15 cellular contexts compared by ENCODE assay signal in genomic region chr16:65833171-65833871, GRCh38.
DNase-seq lines count a peak whose midpoint lies in the region; ATAC-seq and TF ChIP-seq lines count a peak whose summit lies in the region.
"Had no signal": no experiment of that assay in that cellular context is flagged by ENCODE, and none has a peak within 500 bp of the region (broad histone marks: within the 10 kb centered on the region; RNA-seq: fewer than 3 reads in every experiment).

No MANE protein-coding gene starts in this region.

- H3K36me3 Mint-ChIP-seq in activated T-cell treated with anti-CD3 and anti-CD28 coated beads, Interleukin-2, amount 50 U/mL, for 4 hours (ENCODE audit: insufficient read depth), result no peaks in the 10 kb centered on the region
- H3K36me3 Mint-ChIP-seq: activated CD4-positive, alpha-beta memory T cell treated with anti-CD3 and anti-CD28 coated beads for 36 hours had no signal

- H3K9ac ChIP-seq in SK-N-MC (ENCODE audit: insufficient read length), result peak overlapping the region; percentile 76

- no peak for TF ChIP-seq CTCF in omental fat pad (IDR thresholded peaks at IDR 0.05)

- DNase-seq in GM04503 (ENCODE audit: low read depth), result peak; percentile 63
- DNase-seq in SK-N-MC (ENCODE audit: low read depth, low spot score), result peak; percentile 98
- peak; percentile 86 for DNase-seq in fibroblast of peridontal ligament (ENCODE audit: extremely low read depth)
- DNase-seq in stromal cell of bone marrow (ENCODE audit: low read depth), result peak; percentile 37
- no peak for DNase-seq in stimulated activated naive CD8-positive, alpha-beta T cell treated with anti-CD3 and anti-CD28 coated beads, Interleukin-15, Interleukin-2, amounts not matched to agents 100 U/mL and 50 U/mL, for 24 hours
- no peak for DNase-seq in activated T-cell treated with anti-CD3 and anti-CD28 coated beads, Interleukin-2, amount 50 U/mL, for 4 hours
- DNase-seq in omental fat pad (ENCODE audit: low spot score), result no peak
- DNase-seq: activated CD4-positive, alpha-beta memory T cell treated with anti-CD3 and anti-CD28 coated beads for 36 hours; lower lobe of right lung; NCI-H1930; NCI-H82; occipital lobe; SHP77; testis had no signal

- no peaks in the 10 kb centered on the region for H3K9me3 ChIP-seq in SK-N-MC (ENCODE audit: low read depth, low read length)
- H3K9me3 ChIP-seq: lower lobe of right lung, testis had no signal

- H3K4me3 ChIP-seq in SK-N-MC, result no peak overlapping the region
- H3K4me3 ChIP-seq: GM12878, lower lobe of right lung, testis had no signal

- no peak overlapping the region for H3K4me3 Mint-ChIP-seq in activated T-cell treated with anti-CD3 and anti-CD28 coated beads, Interleukin-2, amount 50 U/mL, for 4 hours
- H3K4me3 Mint-ChIP-seq: activated CD4-positive, alpha-beta memory T cell treated with anti-CD3 and anti-CD28 coated beads for 36 hours had no signal

- H3K36me3 ChIP-seq in SK-N-MC (ENCODE audit: insufficient read depth, low read length), result no peaks in the 10 kb centered on the region
- H3K36me3 ChIP-seq: lower lobe of right lung had no signal

- no peak for ATAC-seq in stimulated activated naive CD8-positive, alpha-beta T cell treated with anti-CD3 and anti-CD28 coated beads, Interleukin-15, Interleukin-2, amounts not matched to agents 100 U/mL and 50 U/mL, for 24 hours
- ATAC-seq in activated T-cell treated with anti-CD3 and anti-CD28 coated beads, Interleukin-2, amount 50 U/mL, for 4 hours, result no peak
- no peak for ATAC-seq in omental fat pad (ENCODE audit: low FRiP score)
- ATAC-seq: GM12878, lower lobe of right lung had no signal

- peak overlapping the region; percentile 100 for H3K27ac ChIP-seq in SK-N-MC
- H3K27ac ChIP-seq: lower lobe of right lung, testis had no signal

- no peaks in the 10 kb centered on the region for H3K9me3 Mint-ChIP-seq in activated T-cell treated with anti-CD3 and anti-CD28 coated beads, Interleukin-2, amount 50 U/mL, for 4 hours
- H3K9me3 Mint-ChIP-seq: activated CD4-positive, alpha-beta memory T cell treated with anti-CD3 and anti-CD28 coated beads for 36 hours had no signal

- H3K4me1 Mint-ChIP-seq in activated T-cell treated with anti-CD3 and anti-CD28 coated beads, Interleukin-2, amount 50 U/mL, for 4 hours (ENCODE audit: low read depth), result no peaks in the 10 kb centered on the region

- peaks cover 2% of the 10 kb centered on the region for H3K27me3 Mint-ChIP-seq in activated T-cell treated with anti-CD3 and anti-CD28 coated beads, Interleukin-2, amount 50 U/mL, for 4 hours (ENCODE audit: low read depth)
- H3K27me3 Mint-ChIP-seq: activated CD4-positive, alpha-beta memory T cell treated with anti-CD3 and anti-CD28 coated beads for 36 hours had no signal

Comparison
In these comparisons a context has a peak if more than half of its experiments do, and no peak if none do; other contexts are left out.
1. DNase-seq: peak in GM04503 (single experiment), SK-N-MC (single experiment), fibroblast of peridontal ligament (single experiment) and stromal cell of bone marrow (single experiment); none in stimulated activated naive CD8-positive, alpha-beta T cell treated with anti-CD3 and anti-CD28 coated beads, Interleukin-15, Interleukin-2, amounts not matched to agents 100 U/mL and 50 U/mL, for 24 hours (single experiment), activated T-cell treated with anti-CD3 and anti-CD28 coated beads, Interleukin-2, amount 50 U/mL, for 4 hours (single experiment) and omental fat pad (single experiment).